ENCODE assay signal across 1 cellular context in the genomic region with DNA sequence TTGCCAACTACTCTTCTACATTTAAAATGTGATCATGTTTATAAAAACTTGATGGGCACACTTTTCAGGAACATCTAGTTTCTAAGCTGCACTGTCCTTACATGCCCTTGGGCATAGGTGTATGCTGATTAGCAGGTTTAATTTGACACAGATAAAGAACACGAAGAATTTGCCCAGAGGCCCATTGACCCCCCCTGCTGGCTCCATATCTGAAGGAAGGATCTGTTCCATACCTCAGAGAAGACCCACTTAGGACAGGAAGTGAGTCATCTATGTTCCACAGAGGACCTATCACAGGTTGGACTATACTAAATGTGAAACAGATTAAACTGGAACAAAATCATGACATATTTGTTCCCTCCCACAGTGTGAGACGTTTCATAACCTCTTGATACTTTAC.
TF ChIP-seq lines count a peak whose summit lies in the region.

No MANE protein-coding gene starts in this region.

TF ChIP-seq in HepG2, 621 proteins besides CTCF, POLR2A, EP300 and RAD21 (continued from another document and continues in another):
- TF ChIP-seq, protein P1, sequence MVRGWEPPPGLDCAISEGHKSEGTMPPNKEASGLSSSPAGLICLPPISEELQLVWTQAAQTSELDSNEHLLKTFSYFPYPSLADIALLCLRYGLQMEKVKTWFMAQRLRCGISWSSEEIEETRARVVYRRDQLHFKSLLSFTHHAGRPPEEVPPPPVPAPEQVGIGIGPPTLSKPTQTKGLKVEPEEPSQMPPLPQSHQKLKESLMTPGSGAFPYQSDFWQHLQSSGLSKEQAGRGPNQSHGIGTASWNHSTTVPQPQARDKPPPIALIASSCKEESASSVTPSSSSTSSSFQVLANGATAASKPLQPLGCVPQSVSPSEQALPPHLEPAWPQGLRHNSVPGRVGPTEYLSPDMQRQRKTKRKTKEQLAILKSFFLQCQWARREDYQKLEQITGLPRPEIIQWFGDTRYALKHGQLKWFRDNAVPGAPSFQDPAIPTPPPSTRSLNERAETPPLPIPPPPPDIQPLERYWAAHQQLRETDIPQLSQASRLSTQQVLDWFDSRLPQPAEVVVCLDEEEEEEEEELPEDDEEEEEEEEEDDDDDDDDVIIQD (CRISPR knock-in tag; IDR thresholded peaks at IDR 0.05; ENCODE audit: low read depth): peak; percentile 46; the same call in 1 of the 2 replicates
- TF ChIP-seq POGZ (CRISPR knock-in tag; IDR thresholded peaks at IDR 0.05) (0 out of 2 replicates have a peak, but pooled peaks have one; percentile 28), SYNCRIP (IDR thresholded peaks at IDR 0.05; ENCODE audit: insufficient read depth, low read depth, low read length) (no peak), ZNF549 (CRISPR knock-in tag; IDR thresholded peaks at IDR 0.05) (no peak), GABPA (IDR thresholded peaks at IDR 0.05; ENCODE audit: low read depth, low read length) (no peak), GABPA (CRISPR knock-in tag; IDR thresholded peaks at IDR 0.05; ENCODE audit: low read depth) (peak; percentile 48; the same call in 1 of the 2 replicates), ZNF12 (CRISPR knock-in tag; IDR thresholded peaks at IDR 0.05) (no peak), SAP130 (CRISPR knock-in tag; IDR thresholded peaks at IDR 0.05; ENCODE audit: low read depth) (0 out of 2 replicates have a peak, but pooled peaks have one; percentile 25), SNAPC2 (CRISPR knock-in tag; IDR thresholded peaks at IDR 0.05) (no peak), BRD4 (CRISPR knock-in tag; IDR thresholded peaks at IDR 0.05) (no peak), SOX5 (CRISPR knock-in tag; IDR thresholded peaks at IDR 0.05; ENCODE audit: borderline replicate concordance) (no peak), ETV6 (CRISPR knock-in tag; conservative IDR thresholded peaks at IDR 0.05) (no peak), SMC3 (IDR thresholded peaks at IDR 0.05; ENCODE audit: low read length) (0 out of 2 replicates have a peak, but pooled peaks have one; percentile 10), ZNF816 (CRISPR knock-in tag; IDR thresholded peaks at IDR 0.05; ENCODE audit: borderline replicate concordance) (no peak), ZNF225 (CRISPR knock-in tag; IDR thresholded peaks at IDR 0.05) (no peak), NR2F6 (IDR thresholded peaks at IDR 0.05) (no peak), NR2F6 (CRISPR knock-in tag; IDR thresholded peaks at IDR 0.05) (no peak), PHF8 (CRISPR knock-in tag; IDR thresholded peaks at IDR 0.05) (no peak), FOSL2 (CRISPR knock-in tag; IDR thresholded peaks at IDR 0.05) (peak; percentile 87), HNRNPL (IDR thresholded peaks at IDR 0.05; ENCODE audit: low read depth, low read length) (no peak), NR1H2 (CRISPR knock-in tag; IDR thresholded peaks at IDR 0.05; ENCODE audit: borderline replicate concordance, low read depth) (no peak), STAG1 (CRISPR knock-in tag; IDR thresholded peaks at IDR 0.05) (peak; percentile 40; the same call in 1 of the 2 replicates), IKZF1 (IDR thresholded peaks at IDR 0.05) (no peak), PAF1 (CRISPR knock-in tag; IDR thresholded peaks at IDR 0.05) (no peak)
- TF ChIP-seq, protein P2, sequence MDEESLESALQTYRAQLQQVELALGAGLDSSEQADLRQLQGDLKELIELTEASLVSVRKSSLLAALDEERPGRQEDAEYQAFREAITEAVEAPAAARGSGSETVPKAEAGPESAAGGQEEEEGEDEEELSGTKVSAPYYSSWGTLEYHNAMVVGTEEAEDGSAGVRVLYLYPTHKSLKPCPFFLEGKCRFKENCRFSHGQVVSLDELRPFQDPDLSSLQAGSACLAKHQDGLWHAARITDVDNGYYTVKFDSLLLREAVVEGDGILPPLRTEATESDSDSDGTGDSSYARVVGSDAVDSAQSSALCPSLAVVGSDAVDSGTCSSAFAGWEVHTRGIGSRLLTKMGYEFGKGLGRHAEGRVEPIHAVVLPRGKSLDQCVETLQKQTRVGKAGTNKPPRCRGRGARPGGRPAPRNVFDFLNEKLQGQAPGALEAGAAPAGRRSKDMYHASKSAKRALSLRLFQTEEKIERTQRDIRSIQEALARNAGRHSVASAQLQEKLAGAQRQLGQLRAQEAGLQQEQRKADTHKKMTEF (CRISPR knock-in tag; IDR thresholded peaks at IDR 0.05): 0 out of 2 replicates have a peak, but pooled peaks have one; percentile 26
- TF ChIP-seq, protein P3, sequence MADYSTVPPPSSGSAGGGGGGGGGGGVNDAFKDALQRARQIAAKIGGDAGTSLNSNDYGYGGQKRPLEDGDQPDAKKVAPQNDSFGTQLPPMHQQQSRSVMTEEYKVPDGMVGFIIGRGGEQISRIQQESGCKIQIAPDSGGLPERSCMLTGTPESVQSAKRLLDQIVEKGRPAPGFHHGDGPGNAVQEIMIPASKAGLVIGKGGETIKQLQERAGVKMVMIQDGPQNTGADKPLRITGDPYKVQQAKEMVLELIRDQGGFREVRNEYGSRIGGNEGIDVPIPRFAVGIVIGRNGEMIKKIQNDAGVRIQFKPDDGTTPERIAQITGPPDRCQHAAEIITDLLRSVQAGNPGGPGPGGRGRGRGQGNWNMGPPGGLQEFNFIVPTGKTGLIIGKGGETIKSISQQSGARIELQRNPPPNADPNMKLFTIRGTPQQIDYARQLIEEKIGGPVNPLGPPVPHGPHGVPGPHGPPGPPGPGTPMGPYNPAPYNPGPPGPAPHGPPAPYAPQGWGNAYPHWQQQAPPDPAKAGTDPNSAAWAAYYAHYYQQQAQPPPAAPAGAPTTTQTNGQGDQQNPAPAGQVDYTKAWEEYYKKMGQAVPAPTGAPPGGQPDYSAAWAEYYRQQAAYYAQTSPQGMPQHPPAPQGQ (CRISPR knock-in tag; IDR thresholded peaks at IDR 0.05; ENCODE audit: borderline replicate concordance): no peak
- TF ChIP-seq, protein P4, sequence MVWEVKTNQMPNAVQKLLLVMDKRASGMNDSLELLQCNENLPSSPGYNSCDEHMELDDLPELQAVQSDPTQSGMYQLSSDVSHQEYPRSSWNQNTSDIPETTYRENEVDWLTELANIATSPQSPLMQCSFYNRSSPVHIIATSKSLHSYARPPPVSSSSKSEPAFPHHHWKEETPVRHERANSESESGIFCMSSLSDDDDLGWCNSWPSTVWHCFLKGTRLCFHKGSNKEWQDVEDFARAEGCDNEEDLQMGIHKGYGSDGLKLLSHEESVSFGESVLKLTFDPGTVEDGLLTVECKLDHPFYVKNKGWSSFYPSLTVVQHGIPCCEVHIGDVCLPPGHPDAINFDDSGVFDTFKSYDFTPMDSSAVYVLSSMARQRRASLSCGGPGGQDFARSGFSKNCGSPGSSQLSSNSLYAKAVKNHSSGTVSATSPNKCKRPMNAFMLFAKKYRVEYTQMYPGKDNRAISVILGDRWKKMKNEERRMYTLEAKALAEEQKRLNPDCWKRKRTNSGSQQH (CRISPR knock-in tag; IDR thresholded peaks at IDR 0.05; ENCODE audit: low read depth): no peak
- TF ChIP-seq, protein P5, sequence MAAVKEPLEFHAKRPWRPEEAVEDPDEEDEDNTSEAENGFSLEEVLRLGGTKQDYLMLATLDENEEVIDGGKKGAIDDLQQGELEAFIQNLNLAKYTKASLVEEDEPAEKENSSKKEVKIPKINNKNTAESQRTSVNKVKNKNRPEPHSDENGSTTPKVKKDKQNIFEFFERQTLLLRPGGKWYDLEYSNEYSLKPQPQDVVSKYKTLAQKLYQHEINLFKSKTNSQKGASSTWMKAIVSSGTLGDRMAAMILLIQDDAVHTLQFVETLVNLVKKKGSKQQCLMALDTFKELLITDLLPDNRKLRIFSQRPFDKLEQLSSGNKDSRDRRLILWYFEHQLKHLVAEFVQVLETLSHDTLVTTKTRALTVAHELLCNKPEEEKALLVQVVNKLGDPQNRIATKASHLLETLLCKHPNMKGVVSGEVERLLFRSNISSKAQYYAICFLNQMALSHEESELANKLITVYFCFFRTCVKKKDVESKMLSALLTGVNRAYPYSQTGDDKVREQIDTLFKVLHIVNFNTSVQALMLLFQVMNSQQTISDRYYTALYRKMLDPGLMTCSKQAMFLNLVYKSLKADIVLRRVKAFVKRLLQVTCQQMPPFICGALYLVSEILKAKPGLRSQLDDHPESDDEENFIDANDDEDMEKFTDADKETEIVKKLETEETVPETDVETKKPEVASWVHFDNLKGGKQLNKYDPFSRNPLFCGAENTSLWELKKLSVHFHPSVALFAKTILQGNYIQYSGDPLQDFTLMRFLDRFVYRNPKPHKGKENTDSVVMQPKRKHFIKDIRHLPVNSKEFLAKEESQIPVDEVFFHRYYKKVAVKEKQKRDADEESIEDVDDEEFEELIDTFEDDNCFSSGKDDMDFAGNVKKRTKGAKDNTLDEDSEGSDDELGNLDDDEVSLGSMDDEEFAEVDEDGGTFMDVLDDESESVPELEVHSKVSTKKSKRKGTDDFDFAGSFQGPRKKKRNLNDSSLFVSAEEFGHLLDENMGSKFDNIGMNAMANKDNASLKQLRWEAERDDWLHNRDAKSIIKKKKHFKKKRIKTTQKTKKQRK (IDR thresholded peaks at IDR 0.05; ENCODE audit: low read length): no peak
- TF ChIP-seq, protein P6, sequence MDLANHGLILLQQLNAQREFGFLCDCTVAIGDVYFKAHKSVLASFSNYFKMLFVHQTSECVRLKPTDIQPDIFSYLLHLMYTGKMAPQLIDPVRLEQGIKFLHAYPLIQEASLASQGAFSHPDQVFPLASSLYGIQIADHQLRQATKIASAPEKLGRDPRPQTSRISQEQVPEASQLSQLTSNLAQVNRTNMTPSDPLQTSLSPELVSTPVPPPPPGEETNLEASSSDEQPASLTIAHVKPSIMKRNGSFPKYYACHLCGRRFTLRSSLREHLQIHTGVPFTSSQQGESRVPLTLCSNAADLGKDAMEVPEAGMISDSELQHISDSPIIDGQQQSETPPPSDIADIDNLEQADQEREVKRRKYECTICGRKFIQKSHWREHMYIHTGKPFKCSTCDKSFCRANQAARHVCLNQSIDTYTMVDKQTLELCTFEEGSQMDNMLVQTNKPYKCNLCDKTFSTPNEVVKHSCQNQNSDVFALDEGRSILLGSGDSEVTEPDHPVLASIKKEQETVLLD (CRISPR knock-in tag; IDR thresholded peaks at IDR 0.05; ENCODE audit: low read depth): no peak
- TF ChIP-seq, protein P7, sequence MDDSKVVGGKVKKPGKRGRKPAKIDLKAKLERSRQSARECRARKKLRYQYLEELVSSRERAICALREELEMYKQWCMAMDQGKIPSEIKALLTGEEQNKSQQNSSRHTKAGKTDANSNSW (CRISPR knock-in tag; IDR thresholded peaks at IDR 0.05; ENCODE audit: borderline replicate concordance): no peak
- TF ChIP-seq, protein P8, sequence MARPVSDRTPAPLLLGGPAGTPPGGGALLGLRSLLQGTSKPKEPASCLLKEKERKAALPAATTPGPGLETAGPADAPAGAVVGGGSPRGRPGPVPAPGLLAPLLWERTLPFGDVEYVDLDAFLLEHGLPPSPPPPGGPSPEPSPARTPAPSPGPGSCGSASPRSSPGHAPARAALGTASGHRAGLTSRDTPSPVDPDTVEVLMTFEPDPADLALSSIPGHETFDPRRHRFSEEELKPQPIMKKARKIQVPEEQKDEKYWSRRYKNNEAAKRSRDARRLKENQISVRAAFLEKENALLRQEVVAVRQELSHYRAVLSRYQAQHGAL (CRISPR knock-in tag; IDR thresholded peaks at IDR 0.05; ENCODE audit: not compliant biosample characterization): no peak
- TF ChIP-seq, protein P9, sequence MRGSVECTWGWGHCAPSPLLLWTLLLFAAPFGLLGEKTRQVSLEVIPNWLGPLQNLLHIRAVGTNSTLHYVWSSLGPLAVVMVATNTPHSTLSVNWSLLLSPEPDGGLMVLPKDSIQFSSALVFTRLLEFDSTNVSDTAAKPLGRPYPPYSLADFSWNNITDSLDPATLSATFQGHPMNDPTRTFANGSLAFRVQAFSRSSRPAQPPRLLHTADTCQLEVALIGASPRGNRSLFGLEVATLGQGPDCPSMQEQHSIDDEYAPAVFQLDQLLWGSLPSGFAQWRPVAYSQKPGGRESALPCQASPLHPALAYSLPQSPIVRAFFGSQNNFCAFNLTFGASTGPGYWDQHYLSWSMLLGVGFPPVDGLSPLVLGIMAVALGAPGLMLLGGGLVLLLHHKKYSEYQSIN (CRISPR knock-in tag; IDR thresholded peaks at IDR 0.05; ENCODE audit: borderline replicate concordance): no peak
- TF ChIP-seq, protein P10, sequence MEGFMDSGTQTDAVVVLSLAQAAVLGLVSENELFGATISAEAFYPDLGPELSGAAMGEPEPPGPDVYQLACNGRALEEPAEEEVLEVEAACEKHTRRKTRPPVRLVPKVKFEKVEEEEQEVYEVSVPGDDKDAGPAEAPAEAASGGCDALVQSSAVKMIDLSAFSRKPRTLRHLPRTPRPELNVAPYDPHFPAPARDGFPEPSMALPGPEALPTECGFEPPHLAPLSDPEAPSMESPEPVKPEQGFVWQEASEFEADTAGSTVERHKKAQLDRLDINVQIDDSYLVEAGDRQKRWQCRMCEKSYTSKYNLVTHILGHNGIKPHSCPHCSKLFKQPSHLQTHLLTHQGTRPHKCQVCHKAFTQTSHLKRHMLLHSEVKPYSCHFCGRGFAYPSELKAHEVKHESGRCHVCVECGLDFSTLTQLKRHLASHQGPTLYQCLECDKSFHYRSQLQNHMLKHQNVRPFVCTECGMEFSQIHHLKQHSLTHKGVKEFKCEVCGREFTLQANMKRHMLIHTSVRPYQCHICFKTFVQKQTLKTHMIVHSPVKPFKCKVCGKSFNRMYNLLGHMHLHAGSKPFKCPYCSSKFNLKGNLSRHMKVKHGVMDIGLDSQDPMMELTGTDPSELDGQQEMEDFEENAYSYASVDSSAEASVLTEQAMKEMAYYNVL (CRISPR knock-in tag; IDR thresholded peaks at IDR 0.05; ENCODE audit: borderline replicate concordance): no peak
- TF ChIP-seq, protein P11, sequence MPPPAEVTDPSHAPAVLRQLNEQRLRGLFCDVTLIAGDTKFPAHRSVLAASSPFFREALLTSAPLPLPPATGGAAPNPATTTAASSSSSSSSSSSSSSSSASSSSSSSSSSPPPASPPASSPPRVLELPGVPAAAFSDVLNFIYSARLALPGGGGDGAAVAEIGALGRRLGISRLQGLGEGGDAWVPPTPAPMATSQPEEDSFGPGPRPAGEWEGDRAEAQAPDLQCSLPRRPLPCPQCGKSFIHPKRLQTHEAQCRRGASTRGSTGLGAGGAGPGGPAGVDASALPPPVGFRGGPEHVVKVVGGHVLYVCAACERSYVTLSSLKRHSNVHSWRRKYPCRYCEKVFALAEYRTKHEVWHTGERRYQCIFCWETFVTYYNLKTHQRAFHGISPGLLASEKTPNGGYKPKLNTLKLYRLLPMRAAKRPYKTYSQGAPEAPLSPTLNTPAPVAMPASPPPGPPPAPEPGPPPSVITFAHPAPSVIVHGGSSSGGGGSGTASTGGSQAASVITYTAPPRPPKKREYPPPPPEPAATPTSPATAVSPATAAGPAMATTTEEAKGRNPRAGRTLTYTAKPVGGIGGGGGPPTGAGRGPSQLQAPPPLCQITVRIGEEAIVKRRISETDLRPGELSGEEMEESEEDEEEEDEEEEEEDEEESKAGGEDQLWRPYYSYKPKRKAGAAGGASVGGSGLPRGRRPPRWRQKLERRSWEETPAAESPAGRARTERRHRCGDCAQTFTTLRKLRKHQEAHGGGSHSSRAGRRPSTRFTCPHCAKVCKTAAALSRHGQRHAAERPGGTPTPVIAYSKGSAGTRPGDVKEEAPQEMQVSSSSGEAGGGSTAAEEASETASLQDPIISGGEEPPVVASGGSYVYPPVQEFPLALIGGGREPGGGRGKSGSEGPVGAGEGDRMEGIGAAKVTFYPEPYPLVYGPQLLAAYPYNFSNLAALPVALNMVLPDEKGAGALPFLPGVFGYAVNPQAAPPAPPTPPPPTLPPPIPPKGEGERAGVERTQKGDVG (CRISPR knock-in tag; IDR thresholded peaks at IDR 0.05; ENCODE audit: borderline replicate concordance): no peak
